Comparison of ENCODE assay signal across 15 cellular contexts in genomic region chr4:7936963-7937362, GRCh38. TPM values are rescaled to one million over a fixed set of nuclear protein-coding genes. Genes with fewer than 3 reads are reported as not detected.
DNase-seq lines count a peak whose midpoint lies in the region; ATAC-seq, FAIRE-seq and TF ChIP-seq lines count a peak whose summit lies in the region.
"Had no signal": no experiment of that assay in that cellular context is flagged by ENCODE, and none has a peak within 500 bp of the region (broad histone marks: within the 10 kb centered on the region; RNA-seq: fewer than 3 reads in every experiment).

No MANE protein-coding gene starts in this region.

- intact Hi-C loops in activated CD4-positive, alpha-beta T cell treated with anti-CD3 and anti-CD28 coated beads for 36 hours (cut with DNase I, micrococcal nuclease) = loop anchor here in 1 of 2 experiments (5.0 kb wide), 2 partner anchors 80 to 220 kb away; partner anchors contain the start of gene ABLIM2
- intact Hi-C loops in Panc1 (cut with micrococcal nuclease; ENCODE audit: unreplicated experiment) = loop anchor here (10.0 kb wide), 1 partner anchor 62 kb away; no protein-coding TSS in a partner anchor

- BruUV-seq in Panc1 (replicated peaks; lab: Mats Ljungman, UMichigan) = no TSS peak

- no peak for ATAC-seq in activated CD4-positive, alpha-beta T cell treated with anti-CD3 and anti-CD28 coated beads for 36 hours
- ATAC-seq in Panc1 = no peak
- ATAC-seq: left lobe of liver had no signal

- no peak for DNase-seq in activated CD4-positive, alpha-beta T cell treated with anti-CD3 and anti-CD28 coated beads for 36 hours
- DNase-seq in activated CD4-positive, alpha-beta T cell treated with anti-CD3 and anti-CD28 coated beads, Interleukin-2, amount 50 U/mL, for 1 hour = no peak
- DNase-seq in Panc1 (ENCODE audit: low read depth, low spot score) (no peak), fibroblast of gingiva (ENCODE audit: low read depth) (peak; percentile 51), skeletal muscle cell (ENCODE audit: low read depth) (no peak), RCC 7860 (ENCODE audit: low spot score) (no peak), pons (ENCODE audit: low spot score) (no peak), T1000 (lab: John Stamatoyannopoulos, UW) (no peak)
- DNase-seq: activated CD4-positive, CD25-positive, alpha-beta regulatory T cell; activated gamma-delta T cell treated with Interleukin-2 at 50 U/mL for 16 hours; dermis blood vessel endothelial cell; NCI-H2107 had no signal

- POLR2A ChIA-PET in activated CD4-positive, alpha-beta T cell treated with anti-CD3 and anti-CD28 coated beads for 36 hours (lab: Charles Lee) = no interaction called here
- POLR2A ChIA-PET in Panc1 (lab: Charles Lee) = no interaction called here

- H3K27ac Mint-ChIP-seq in activated CD4-positive, alpha-beta T cell treated with anti-CD3 and anti-CD28 coated beads for 36 hours = no peak overlapping the region

- H3K36me3 ChIP-seq in Panc1 (ENCODE audit: control insufficient read depth, insufficient read depth, low read length) = peaks cover 8% of the 10 kb centered on the region

- in situ Hi-C loops in Panc1 (cut with HindIII; ENCODE audit: low pct_unique_long_range_greater_than_20kb, low sequenced_read_pairs) = no loop called here

- H3K4me3 ChIP-seq in Panc1 (ENCODE audit: low read depth in 2 of 2, low read length in 2 of 2) (peak overlapping the region; percentile 64 to 79), skeletal muscle cell (ENCODE audit: low read depth, low read length) (peak overlapping the region; percentile 81)

- H3K4me1 ChIP-seq in Panc1 (ENCODE audit: control insufficient read depth, insufficient read depth, low read length) = peaks cover 45% of the 10 kb centered on the region

- H3K27ac ChIP-seq in Panc1 (ENCODE audit: low read length) = peak overlapping the region; percentile 97
- H3K27ac ChIP-seq: KMS-11 had no signal

- no peaks in the 10 kb centered on the region for H3K9me3 ChIP-seq in Panc1 (ENCODE audit: control insufficient read depth, insufficient read depth, low read depth, low read length)

- H3K27me3 Mint-ChIP-seq in activated CD4-positive, alpha-beta T cell treated with anti-CD3 and anti-CD28 coated beads for 36 hours = peaks cover 3% of the 10 kb centered on the region

- TF ChIP-seq CTCF in Panc1 (IDR thresholded peaks at IDR 0.05) = no peak

- peak overlapping the region; percentile 80 for H3K4me3 Mint-ChIP-seq in activated CD4-positive, alpha-beta T cell treated with anti-CD3 and anti-CD28 coated beads for 36 hours

- H3K27me3 ChIP-seq in Panc1 (ENCODE audit: control insufficient read depth, insufficient read depth, low read length) = no peaks in the 10 kb centered on the region

- H3K36me3 Mint-ChIP-seq in activated CD4-positive, alpha-beta T cell treated with anti-CD3 and anti-CD28 coated beads for 36 hours (ENCODE audit: low read depth) = peaks cover 2% of the 10 kb centered on the region

- no peak for FAIRE-seq in RCC 7860 (lab: Jason Lieb, UNC)
- FAIRE-seq: A204.1 had no signal

- no peaks in the 10 kb centered on the region for H3K9me3 Mint-ChIP-seq in activated CD4-positive, alpha-beta T cell treated with anti-CD3 and anti-CD28 coated beads for 36 hours (ENCODE audit: low read depth)

- H3K4me1 Mint-ChIP-seq in activated CD4-positive, alpha-beta T cell treated with anti-CD3 and anti-CD28 coated beads for 36 hours = peaks cover 33% of the 10 kb centered on the region

- CTCF ChIA-PET in activated CD4-positive, alpha-beta T cell treated with anti-CD3 and anti-CD28 coated beads for 36 hours (lab: Charles Lee) = interaction anchor here (0.6 to 2.5 kb wide), 8 partner anchors 10 to 1534 kb away, joined by 3 to 11 read pairs (median 5); no protein-coding TSS in a partner anchor
- CTCF ChIA-PET in Panc1 (lab: Charles Lee) = no interaction called here

RNA-seq across cellular contexts. Expression of gene AFAP1, which starts 2.7 kb away (rescaled TPM):
- total RNA-seq in activated CD4-positive, alpha-beta T cell treated with anti-CD3 and anti-CD28 coated beads for 36 hours = 10 to 100 TPM; 27.1 to 27.2 TPM
- total RNA-seq in Panc1 (2021; ENCODE audit: unreplicated experiment) = 94.7 TPM
- polyA plus RNA-seq in Panc1 (2012; ENCODE audit: insufficient read length) = 90.7 TPM
